Comparison of ENCODE assay signal across 16 cellular contexts in the genomic region with DNA sequence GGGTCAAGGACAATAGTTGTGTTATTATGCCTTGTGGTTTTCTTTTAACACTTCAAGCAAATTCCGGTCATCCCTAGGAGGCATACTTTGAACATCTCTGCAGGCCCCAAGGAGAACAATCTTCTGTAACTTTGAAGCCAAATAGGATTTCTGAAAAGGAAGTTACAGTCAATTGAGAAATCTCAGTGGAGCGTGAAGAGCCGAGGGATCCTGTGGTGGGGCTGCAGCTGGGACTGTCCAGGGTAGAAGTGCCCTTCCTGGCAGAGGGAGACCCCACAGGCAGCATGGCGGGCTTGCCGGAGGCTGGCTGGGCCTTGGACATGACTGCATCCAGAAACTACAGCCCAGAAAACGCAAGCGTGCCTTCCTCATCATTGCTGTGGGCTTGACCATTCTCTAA.
DNase-seq lines count a peak whose midpoint lies in the region; ATAC-seq and TF ChIP-seq lines count a peak whose summit lies in the region.
"Had no signal": no experiment of that assay in that cellular context is flagged by ENCODE, and none has a peak within 500 bp of the region (broad histone marks: within the 10 kb centered on the region; RNA-seq: fewer than 3 reads in every experiment).

No MANE protein-coding gene starts in this region.

- H3K36me3 ChIP-seq in BLaER1 = no peaks in the 10 kb centered on the region
- H3K36me3 ChIP-seq in osteoblast (ENCODE audit: insufficient read depth, low read length) = no peaks in the 10 kb centered on the region
- H3K36me3 ChIP-seq in effector memory CD4-positive, alpha-beta T cell (ENCODE audit: control insufficient read depth, insufficient read depth, low read length) = no peaks in the 10 kb centered on the region

- no peaks in the 10 kb centered on the region for H3K79me2 ChIP-seq in osteoblast (ENCODE audit: insufficient read depth, low read length)

- no peak overlapping the region for H3K9ac ChIP-seq in BLaER1

- H3K4me3 ChIP-seq in BLaER1 (no peak overlapping the region), NB4 (ENCODE audit: low read depth, low read length) (no peak overlapping the region), choroid plexus epithelial cell (ENCODE audit: low read depth, low read length) (no peak overlapping the region), osteoblast (ENCODE audit: insufficient read depth, low read length) (no peak overlapping the region)
- H3K4me3 ChIP-seq in effector memory CD4-positive, alpha-beta T cell (ENCODE audit: insufficient read depth, low read depth, low read length, poor library complexity, severe bottlenecking) = no peak overlapping the region

- no peak for TF ChIP-seq POLR2A in NB4 (IDR thresholded peaks at IDR 0.05; ENCODE audit: extremely low read depth, insufficient read length)

- H3K4me2 ChIP-seq in BLaER1 (peak overlapping the region; percentile 74), osteoblast (ENCODE audit: insufficient read depth, low read length) (no peak overlapping the region)

- H3K4me1 ChIP-seq in BLaER1 (peaks cover 51% of the 10 kb centered on the region), osteoblast (ENCODE audit: insufficient read depth, low read length) (no peaks in the 10 kb centered on the region)
- H3K4me1 ChIP-seq in effector memory CD4-positive, alpha-beta T cell (ENCODE audit: control insufficient read depth, insufficient read depth, low read length, poor library complexity, severe bottlenecking) = no peaks in the 10 kb centered on the region

- no peak for ATAC-seq in GM21576 (IDR thresholded peaks at IDR 0.05; ENCODE audit: unreplicated experiment)
- ATAC-seq: HepG2 had no signal

- H2AFZ ChIP-seq in osteoblast (ENCODE audit: low read length) = no peak overlapping the region

- H3K27ac ChIP-seq in BLaER1 (no peak overlapping the region; the same call in 1 of the 2 replicates), osteoblast (ENCODE audit: low read depth, low read length) (no peak overlapping the region)
- H3K27ac ChIP-seq in effector memory CD4-positive, alpha-beta T cell (ENCODE audit: insufficient read depth, low read length, poor library complexity, severe bottlenecking) = no peak overlapping the region
- H3K27ac ChIP-seq: RWPE1 had no signal

- peak; percentile 19 for DNase-seq in NB4 (ENCODE audit: low read depth)
- DNase-seq in choroid plexus epithelial cell (ENCODE audit: low read depth) = peak; percentile 53
- DNase-seq in osteoblast (ENCODE audit: insufficient read length, low spot score, missing footprints) = peak; percentile 19
- no peak for DNase-seq in effector memory CD4-positive, alpha-beta T cell
- no peak for DNase-seq in NCI-H1930 (lab: John Stamatoyannopoulos, UW)
- DNase-seq: CD4-positive, alpha-beta memory T cell; H7; MV-4-11; NCI-H1436; NCI-H2081; NCI-H526; OCI-M1 had no signal

- TF ChIP-seq CTCF in NB4 (IDR thresholded peaks at IDR 0.05; ENCODE audit: low read depth, low read length) = no peak
- TF ChIP-seq CTCF in choroid plexus epithelial cell (conservative IDR thresholded peaks at IDR 0.05; ENCODE audit: low read depth, low read length) = no peak
- no peak for TF ChIP-seq CTCF in osteoblast (IDR thresholded peaks at IDR 0.05; ENCODE audit: extremely low read depth, low read depth, low read length)

- H3K9me3 ChIP-seq in BLaER1 (no peaks in the 10 kb centered on the region; the same call in 1 of the 2 replicates), osteoblast (ENCODE audit: low read depth, low read length) (no peaks in the 10 kb centered on the region)
- H3K9me3 ChIP-seq in effector memory CD4-positive, alpha-beta T cell (ENCODE audit: control insufficient read depth, low read length) = no peaks in the 10 kb centered on the region

- no peaks in the 10 kb centered on the region for H3K27me3 ChIP-seq in BLaER1
- no peaks in the 10 kb centered on the region for H3K27me3 ChIP-seq in osteoblast (ENCODE audit: insufficient read depth, low read length)
- no peaks in the 10 kb centered on the region for H3K27me3 ChIP-seq in effector memory CD4-positive, alpha-beta T cell (replicated peaks; ENCODE audit: control insufficient read depth, insufficient read depth, low read length, poor library complexity, severe bottlenecking)

- no peaks in the 10 kb centered on the region for H4K20me1 ChIP-seq in BLaER1
- no peaks in the 10 kb centered on the region for H4K20me1 ChIP-seq in osteoblast (ENCODE audit: insufficient read depth, low read length)

Comparison
In these comparisons a context has a peak if more than half of its experiments do, and no peak if none do; other contexts are left out.
1. DNase-seq: peak in NB4 (single experiment), choroid plexus epithelial cell (single experiment) and osteoblast (single experiment); none in effector memory CD4-positive, alpha-beta T cell (0 of 3) and NCI-H1930 (0 of 2).